ENCODE assay signal across 21 cellular contexts in the genomic region with DNA sequence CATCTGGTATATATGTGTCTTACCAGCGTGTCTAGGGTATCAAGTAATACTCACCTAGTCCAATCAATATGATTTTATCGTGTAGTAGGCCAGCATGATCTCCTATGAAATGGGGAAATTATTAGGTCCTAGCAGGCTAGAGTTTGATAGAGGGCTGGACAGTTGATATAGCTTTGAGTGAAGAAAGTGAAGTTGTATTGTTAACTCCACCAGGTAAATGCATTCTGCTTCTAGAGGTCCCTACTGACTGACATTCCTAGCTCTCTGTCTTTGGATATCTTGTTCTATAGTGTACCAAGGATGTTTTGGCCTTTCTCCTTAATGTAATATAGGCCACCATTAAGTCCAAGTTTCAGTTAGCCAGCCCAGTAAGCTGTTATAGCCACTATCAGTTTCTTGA.
DNase-seq lines count a peak whose midpoint lies in the region; ATAC-seq and TF ChIP-seq lines count a peak whose summit lies in the region.
"Had no signal": no experiment of that assay in that cellular context is flagged by ENCODE, and none has a peak within 500 bp of the region (broad histone marks: within the 10 kb centered on the region; RNA-seq: fewer than 3 reads in every experiment).

No MANE protein-coding gene starts in this region.

- CTCF ChIA-PET in HCT116 (lab: Charles Lee), result interaction anchor here (1.0 to 5.8 kb wide), 7 partner anchors 10 to 340 kb away, joined by 3 to 267 read pairs (median 25); partner anchors contain the start of genes C1orf210, C1orf50 and P3H1

- H3K4me2 ChIP-seq in HCT116 (ENCODE audit: low read length), result no peak overlapping the region
- H3K4me2 ChIP-seq in neural progenitor cell, result no peak overlapping the region
- H3K4me2 ChIP-seq: BLaER1 had no signal

- H3K4me1 ChIP-seq in HCT116 (ENCODE audit: control insufficient read depth in 1 of 2, insufficient read depth in 2 of 2, low read length in 2 of 2), result peaks cover 6 to 38% of the 10 kb centered on the region in 2 experiments; a peak in 3 of 4 replicates
- H3K4me1 ChIP-seq in neural progenitor cell, result peaks cover 8% of the 10 kb centered on the region
- H3K4me1 ChIP-seq in tibial artery, result no peaks in the 10 kb centered on the region

- H3K4me3 ChIP-seq in HCT116 (replicated peaks in 1 of 2; ENCODE audit: low read depth in 1 of 2, low read length in 2 of 2) (no peak overlapping the region), neural progenitor cell (no peak overlapping the region), tibial artery (no peak overlapping the region)
- H3K4me3 ChIP-seq: BLaER1, GM12878 had no signal

- TF ChIP-seq RAD21 in HCT116 (IDR thresholded peaks at IDR 0.05; ENCODE audit: low read depth), result no peak

- no peaks in the 10 kb centered on the region for H3K36me3 ChIP-seq in HCT116 (ENCODE audit: control insufficient read depth in 1 of 2, insufficient read depth in 2 of 2, low read length in 2 of 2)
- no peaks in the 10 kb centered on the region for H3K36me3 ChIP-seq in neural progenitor cell
- H3K36me3 ChIP-seq in tibial artery, result no peaks in the 10 kb centered on the region
- H3K36me3 ChIP-seq: BE2C, BLaER1 had no signal

- H3K9ac ChIP-seq in HCT116 (ENCODE audit: low read length), result no peak overlapping the region
- H3K9ac ChIP-seq in neural progenitor cell, result no peak overlapping the region
- H3K9ac ChIP-seq: BLaER1 had no signal

- H3K27me3 ChIP-seq in HCT116 (ENCODE audit: insufficient read depth, low read length) (no peaks in the 10 kb centered on the region), neural progenitor cell (no peaks in the 10 kb centered on the region), tibial artery (peaks cover 0 to 3% of the 10 kb centered on the region in 2 donors)
- H3K27me3 ChIP-seq: BE2C, BLaER1 had no signal

- H3K36me3 Mint-ChIP-seq in neural progenitor cell, result no peaks in the 10 kb centered on the region
- H3K36me3 Mint-ChIP-seq: CD14-positive monocyte; CD4-positive, alpha-beta memory T cell; CD4-positive, CD25-positive, alpha-beta regulatory T cell; CD8-positive, alpha-beta memory T cell had no signal

- H3K4me3 Mint-ChIP-seq in neural progenitor cell, result no peak overlapping the region
- H3K4me3 Mint-ChIP-seq: CD14-positive monocyte; CD4-positive, alpha-beta memory T cell; CD4-positive, CD25-positive, alpha-beta regulatory T cell; CD8-positive, alpha-beta memory T cell had no signal

- H4K20me1 ChIP-seq in HCT116 (ENCODE audit: insufficient read depth) (no peaks in the 10 kb centered on the region), neural progenitor cell (ENCODE audit: low read depth) (no peaks in the 10 kb centered on the region)
- H4K20me1 ChIP-seq: BLaER1 had no signal

- intact Hi-C loops in HCT116 (cut with micrococcal nuclease), result loop anchor here (10.0 kb wide), 1 partner anchor 500 kb away; no protein-coding TSS in a partner anchor
- intact Hi-C loops in tibial artery (cut with DNase I; ENCODE audit: low total_unique reads), result loop anchor here (10.0 kb wide), 1 partner anchor 290 kb away; the partner anchor contains the start of gene TMEM269

- H3K79me2 ChIP-seq in HCT116 (ENCODE audit: insufficient read depth, low read length) (no peaks in the 10 kb centered on the region), neural progenitor cell (ENCODE audit: low read depth) (no peaks in the 10 kb centered on the region)

- TF ChIP-seq POLR2A in HCT116 (IDR thresholded peaks at IDR 0.05; ENCODE audit: borderline replicate concordance, extremely low read depth, insufficient read depth, insufficient read length), result no peak

- peaks cover 39% of the 10 kb centered on the region for H3K4me1 Mint-ChIP-seq in neural progenitor cell

- BruUV-seq in HCT116 (replicated peaks; lab: Mats Ljungman, UMichigan), result no TSS peak

- no peak overlapping the region for H3K27ac Mint-ChIP-seq in neural progenitor cell
- H3K27ac Mint-ChIP-seq: CD4-positive, alpha-beta memory T cell; CD4-positive, CD25-positive, alpha-beta regulatory T cell; CD8-positive, alpha-beta memory T cell had no signal

- ATAC-seq in HCT116 (no peak), HG02973 (IDR thresholded peaks at IDR 0.05; ENCODE audit: unreplicated experiment) (no peak)

- no peaks in the 10 kb centered on the region for H3K9me3 Mint-ChIP-seq in neural progenitor cell
- H3K9me3 Mint-ChIP-seq: CD14-positive monocyte; CD4-positive, alpha-beta memory T cell; CD4-positive, CD25-positive, alpha-beta regulatory T cell; CD8-positive, alpha-beta memory T cell had no signal

- POLR2A ChIA-PET in HCT116 (lab: Charles Lee), result no interaction called here

- no peaks in the 10 kb centered on the region for H3K9me3 ChIP-seq in HCT116 (ENCODE audit: control insufficient read depth in 1 of 2, insufficient read depth in 1 of 2, low read depth in 1 of 2, low read length in 2 of 2)
- no peaks in the 10 kb centered on the region for H3K9me3 ChIP-seq in neural progenitor cell (ENCODE audit: low read depth)
- no peaks in the 10 kb centered on the region for H3K9me3 ChIP-seq in tibial artery
- H3K9me3 ChIP-seq: BE2C, BLaER1 had no signal

- H3K9me2 ChIP-seq in HCT116 (ENCODE audit: insufficient read depth), result no peaks in the 10 kb centered on the region

- RAD21 ChIA-PET in HCT116 (lab: Charles Lee; ENCODE audit: low non-redundant PET in 1 of 2, low total read pairs in 2 of 2, uncharacterized antibody in 2 of 2, unreplicated experiment in 2 of 2), result interaction anchor here (3.7 to 4.0 kb wide), 3 partner anchors 152 to 161 kb away, joined by 43 to 86 read pairs (median 72); no protein-coding TSS in a partner anchor

- peaks cover 4% of the 10 kb centered on the region for H3K27me3 Mint-ChIP-seq in neural progenitor cell (ENCODE audit: insufficient read depth, low read depth)
- H3K27me3 Mint-ChIP-seq: CD4-positive, alpha-beta memory T cell; CD4-positive, CD25-positive, alpha-beta regulatory T cell; CD8-positive, alpha-beta memory T cell had no signal

- H2AFZ ChIP-seq in HCT116 (ENCODE audit: low read depth, low read length, poor library complexity, severe bottlenecking) (peak overlapping the region; percentile 67), neural progenitor cell (replicated peaks) (no peak overlapping the region)

- H3K27ac ChIP-seq in HCT116 (ENCODE audit: low read depth, low read length) (no peak overlapping the region), neural progenitor cell (no peak overlapping the region), tibial artery (no peak overlapping the region)
- H3K27ac ChIP-seq: BLaER1 had no signal

- TF ChIP-seq CTCF in HCT116 (IDR thresholded peaks at IDR 0.05 in 2 of 3, conservative IDR thresholded peaks at IDR 0.05 in 1 of 3; ENCODE audit: borderline replicate concordance in 1 of 3, insufficient read depth in 1 of 3, low read depth in 2 of 3, low read length in 2 of 3) (no peak), neural progenitor cell (IDR thresholded peaks at IDR 0.05) (no peak), tibial artery (IDR thresholded peaks at IDR 0.05) (no peak)

- H3F3A ChIP-seq in neural progenitor cell (ENCODE audit: low read depth), result peaks cover 10% of the 10 kb centered on the region

- no peak for DNase-seq in HCT116 (ENCODE audit: low read depth, low spot score)
- DNase-seq in neural progenitor cell (ENCODE audit: low spot score), result peak; percentile 1
- no peak for DNase-seq in stimulated activated CD4-positive, alpha-beta T cell treated with anti-CD3 and anti-CD28 coated beads, Interleukin-15, amount 100 ng/mL, for 24 hours
- no peak for DNase-seq in tibial artery
- DNase-seq: 8988T; BE2C; C1 segment of cervical spinal cord; CD4-positive, alpha-beta memory T cell; CD4-positive, CD25-positive, alpha-beta regulatory T cell; CD8-positive, alpha-beta memory T cell; COR-L47; DMS 273 treated with DMSO at 0.1 percent for 48 hours; DMS153; DMS79; DND-41; EL; GDM1 had no signal

TF ChIP-seq in HCT116, 20 proteins besides CTCF, POLR2A, EP300 and RAD21 (continues in another document):
- no peak for TF ChIP-seq SP1 (IDR thresholded peaks at IDR 0.05; ENCODE audit: low read depth)
- TF ChIP-seq SRF (IDR thresholded peaks at IDR 0.05; ENCODE audit: low read depth), result no peak
- TF ChIP-seq JUND (IDR thresholded peaks at IDR 0.05), result no peak; the same call in 1 of the 2 replicates
- no peak for TF ChIP-seq EGR1 (IDR thresholded peaks at IDR 0.05; ENCODE audit: low read depth)
- no peak for TF ChIP-seq CEBPB (IDR thresholded peaks at IDR 0.05; ENCODE audit: low read depth)
- TF ChIP-seq YY1 (IDR thresholded peaks at IDR 0.05; ENCODE audit: extremely low read depth, insufficient replicate concordance, low read depth, low read length), result no peak
- TF ChIP-seq ZFX (IDR thresholded peaks at IDR 0.05), result no peak
- TF ChIP-seq REST (IDR thresholded peaks at IDR 0.05; ENCODE audit: low read depth), result no peak
- TF ChIP-seq POLR2AphosphoS5 (IDR thresholded peaks at IDR 0.05; ENCODE audit: low read depth, low read length), result no peak
- TF ChIP-seq FOSL1 (IDR thresholded peaks at IDR 0.05; ENCODE audit: low read depth), result no peak
- TF ChIP-seq EZH2phosphoT487 (IDR thresholded peaks at IDR 0.05; ENCODE audit: borderline replicate concordance), result no peak
- no peak for TF ChIP-seq SIN3A (IDR thresholded peaks at IDR 0.05; ENCODE audit: low read depth)
- no peak for TF ChIP-seq ELF1 (IDR thresholded peaks at IDR 0.05; ENCODE audit: borderline replicate concordance, low read depth)
- TF ChIP-seq EZH2 (IDR thresholded peaks at IDR 0.05), result no peak
